1 cellular context compared by ENCODE assay signal in genomic region chr2:126029316-126029715, GRCh38.
TF ChIP-seq lines count a peak whose summit lies in the region.

No MANE protein-coding gene starts in this region.

TF ChIP-seq in HepG2, 621 proteins besides CTCF, POLR2A, EP300 and RAD21:
- TF ChIP-seq, protein P1, sequence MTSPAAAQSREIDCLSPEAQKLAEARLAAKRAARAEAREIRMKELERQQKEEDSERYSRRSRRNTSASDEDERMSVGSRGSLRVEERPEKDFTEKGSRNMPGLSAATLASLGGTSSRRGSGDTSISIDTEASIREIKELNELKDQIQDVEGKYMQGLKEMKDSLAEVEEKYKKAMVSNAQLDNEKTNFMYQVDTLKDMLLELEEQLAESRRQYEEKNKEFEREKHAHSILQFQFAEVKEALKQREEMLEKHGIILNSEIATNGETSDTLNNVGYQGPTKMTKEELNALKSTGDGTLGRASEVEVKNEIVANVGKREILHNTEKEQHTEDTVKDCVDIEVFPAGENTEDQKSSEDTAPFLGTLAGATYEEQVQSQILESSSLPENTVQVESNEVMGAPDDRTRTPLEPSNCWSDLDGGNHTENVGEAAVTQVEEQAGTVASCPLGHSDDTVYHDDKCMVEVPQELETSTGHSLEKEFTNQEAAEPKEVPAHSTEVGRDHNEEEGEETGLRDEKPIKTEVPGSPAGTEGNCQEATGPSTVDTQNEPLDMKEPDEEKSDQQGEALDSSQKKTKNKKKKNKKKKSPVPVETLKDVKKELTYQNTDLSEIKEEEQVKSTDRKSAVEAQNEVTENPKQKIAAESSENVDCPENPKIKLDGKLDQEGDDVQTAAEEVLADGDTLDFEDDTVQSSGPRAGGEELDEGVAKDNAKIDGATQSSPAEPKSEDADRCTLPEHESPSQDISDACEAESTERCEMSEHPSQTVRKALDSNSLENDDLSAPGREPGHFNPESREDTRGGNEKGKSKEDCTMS (CRISPR knock-in tag; conservative IDR thresholded peaks at IDR 0.05): no peak
- no peak for TF ChIP-seq FLYWCH1 (CRISPR knock-in tag; IDR thresholded peaks at IDR 0.05)
- no peak for TF ChIP-seq ZNF431 (CRISPR knock-in tag; IDR thresholded peaks at IDR 0.05; ENCODE audit: borderline replicate concordance, low read depth)
